Comparison of ENCODE assay signal across 20 cellular contexts in the genomic region with DNA sequence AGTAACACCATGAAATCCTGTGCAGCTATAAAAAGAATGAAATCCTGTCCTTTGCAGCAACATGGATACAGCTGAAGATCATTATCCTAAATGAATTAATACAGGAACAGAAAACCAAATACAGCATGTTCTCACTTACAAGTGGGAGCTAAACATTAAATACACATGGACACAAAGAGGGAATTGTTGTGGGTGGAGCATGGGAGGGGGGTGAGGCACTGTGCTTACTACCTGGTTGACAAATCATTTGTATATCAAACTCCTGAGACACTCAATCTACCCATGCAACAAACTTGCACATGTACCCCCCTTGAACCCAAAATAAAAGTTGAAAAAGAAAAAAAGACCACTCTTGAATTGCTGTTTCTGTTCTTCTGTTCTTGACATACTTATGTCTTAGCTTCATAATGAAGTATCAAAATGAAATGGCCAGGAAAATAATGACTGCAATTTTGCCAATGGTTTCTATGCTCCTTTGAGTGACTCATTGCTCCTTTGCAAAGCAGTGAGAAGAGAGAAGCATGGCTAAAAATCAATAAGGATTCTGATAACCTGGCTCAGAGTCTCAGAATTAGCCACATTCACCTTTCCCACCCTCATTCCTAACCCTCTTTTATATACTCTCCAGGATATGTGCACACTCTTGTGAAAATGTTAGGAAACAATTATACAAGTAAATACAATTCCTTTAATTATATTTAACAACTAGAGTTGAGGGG.
A peak's percentile ranks its signal among the peaks of the same experiment; 100 is the strongest.
DNase-seq lines count a peak whose midpoint lies in the region; ATAC-seq, FAIRE-seq and TF ChIP-seq lines count a peak whose summit lies in the region.
"Had no signal": no experiment of that assay in that cellular context is flagged by ENCODE, and none has a peak within 500 bp of the region (broad histone marks: within the 10 kb centered on the region; RNA-seq: fewer than 3 reads in every experiment).

No MANE protein-coding gene starts in this region.

- FAIRE-seq in islet of Langerhans (lab: Jason Lieb, UNC), result peak; percentile 86
- FAIRE-seq: GM12878, HTR-8/SVneo had no signal

- H3K4me1 ChIP-seq in smooth muscle cell (ENCODE audit: low read depth), result peaks cover 6% of the 10 kb centered on the region
- H3K4me1 ChIP-seq in Karpas-422 (ENCODE audit: low read length), result peaks cover 7% of the 10 kb centered on the region
- H3K4me1 ChIP-seq: BLaER1, HAP-1 had no signal

- H3K27ac ChIP-seq in smooth muscle cell (ENCODE audit: low read depth) (no peak overlapping the region), Karpas-422 (ENCODE audit: low read length) (no peak overlapping the region)
- H3K27ac ChIP-seq: BLaER1, HL-60 had no signal

- no peaks in the 10 kb centered on the region for H3K27me3 ChIP-seq in smooth muscle cell (ENCODE audit: low read depth)
- H3K27me3 ChIP-seq in Karpas-422 (ENCODE audit: low read length), result no peaks in the 10 kb centered on the region
- H3K27me3 ChIP-seq: BLaER1 had no signal

- H3K4me2 ChIP-seq in smooth muscle cell, result peak overlapping the region; percentile 55
- no peak overlapping the region for H3K4me2 ChIP-seq in Karpas-422 (ENCODE audit: low read depth, low read length, poor library complexity, severe bottlenecking)
- H3K4me2 ChIP-seq: BLaER1 had no signal

- H3K9me2 ChIP-seq in Karpas-422 (replicated peaks; ENCODE audit: insufficient read depth, low read length), result no peaks in the 10 kb centered on the region

- H3K36me3 ChIP-seq in smooth muscle cell (ENCODE audit: low read depth) (peaks cover 2% of the 10 kb centered on the region), Karpas-422 (ENCODE audit: insufficient read depth, low read length) (no peaks in the 10 kb centered on the region)
- H3K36me3 ChIP-seq: BLaER1, HAP-1 had no signal

- no peak for TF ChIP-seq CTCF in smooth muscle cell (IDR thresholded peaks at IDR 0.05; ENCODE audit: borderline replicate concordance, insufficient read depth, poor library complexity, severe bottlenecking)

- H3K9ac ChIP-seq in smooth muscle cell (ENCODE audit: low read depth), result no peak overlapping the region
- no peak overlapping the region for H3K9ac ChIP-seq in Karpas-422 (ENCODE audit: low read length)
- H3K9ac ChIP-seq: BLaER1 had no signal

- H3K9me3 ChIP-seq in smooth muscle cell (replicated peaks; ENCODE audit: low read depth) (no peaks in the 10 kb centered on the region), Karpas-422 (ENCODE audit: low read length) (no peaks in the 10 kb centered on the region)
- H3K9me3 ChIP-seq: BLaER1 had no signal

- H2AFZ ChIP-seq in smooth muscle cell (ENCODE audit: low read depth), result no peak overlapping the region
- H2AFZ ChIP-seq in Karpas-422 (ENCODE audit: low read length), result no peak overlapping the region

- H3K79me2 ChIP-seq in smooth muscle cell (ENCODE audit: low read depth), result no peaks in the 10 kb centered on the region
- no peaks in the 10 kb centered on the region for H3K79me2 ChIP-seq in Karpas-422 (ENCODE audit: low read length)

- H3K4me3 ChIP-seq in smooth muscle cell (no peak overlapping the region), Karpas-422 (ENCODE audit: low read length) (no peak overlapping the region)
- H3K4me3 ChIP-seq: BLaER1, GM12878, HAP-1 had no signal

- no peak for ATAC-seq in left cardiac atrium
- ATAC-seq: CD8-positive, alpha-beta T cell; GM12878 had no signal

- no peaks in the 10 kb centered on the region for H3F3A ChIP-seq in smooth muscle cell (ENCODE audit: low read depth)

- DNase-seq in NCI-H748 (lab: John Stamatoyannopoulos, UW; ENCODE audit: unreplicated experiment) (peak; percentile 16), NCI-H748 treated with DMSO at 0.1 percent for 48 hours (lab: John Stamatoyannopoulos, UW) (no peak), NCI-H526 (lab: John Stamatoyannopoulos, UW) (peak; percentile 71 to 81), smooth muscle cell (lab: John Stamatoyannopoulos, UW; ENCODE audit: unreplicated experiment) (no peak), left cardiac atrium (no peak), Karpas-422 (no peak), mesenteric fat pad (ENCODE audit: low spot score) (no peak)
- DNase-seq: 8988T; CD8-positive, alpha-beta T cell; DMS 273 treated with DMSO at 0.1 percent for 48 hours; DMS53; DND-41; EL; IMR-90 had no signal

- intact Hi-C loops in left cardiac atrium (cut with DNase I), result loop anchor here in 1 of 2 donors (10.0 kb wide), 1 partner anchor 57 kb away; no protein-coding TSS in a partner anchor

- no peaks in the 10 kb centered on the region for H4K20me1 ChIP-seq in smooth muscle cell (ENCODE audit: low read depth)
- H4K20me1 ChIP-seq in Karpas-422 (ENCODE audit: insufficient read depth, low read depth, low read length), result no peaks in the 10 kb centered on the region
- H4K20me1 ChIP-seq: BLaER1 had no signal

Comparison
In these comparisons a context has a peak if more than half of its experiments do, and no peak if none do; other contexts are left out.
1. DNase-seq: peak in NCI-H748 (single experiment) and NCI-H526 (2 of 2); none in NCI-H748 treated with DMSO at 0.1 percent for 48 hours (single experiment), smooth muscle cell (single experiment), left cardiac atrium (single experiment), Karpas-422 (single experiment) and mesenteric fat pad (single experiment).